In genomic region chr12:117530796-117531195, GRCh38 we compare ENCODE assay signal across 25 cellular contexts.
"Had no signal": no experiment of that assay in that cellular context is flagged by ENCODE, and none has a peak within 500 bp of the region (broad histone marks: within the 10 kb centered on the region; RNA-seq: fewer than 3 reads in every experiment).

No MANE protein-coding gene starts in this region.

- H3K27ac Mint-ChIP-seq: dendritic cell treated with granulocyte-macrophage colony-stimulating factor and Interleukin-4, amounts not matched to agents 40 ng/mL and 50 ng/mL, for 4 days; effector memory CD8-positive, alpha-beta T cell had no signal

- H3K9me3 ChIP-seq: colonic mucosa, esophagus squamous epithelium, gastrocnemius medialis had no signal

- H3K27me3 ChIP-seq: colonic mucosa, dorsolateral prefrontal cortex, foreskin keratinocyte, gastrocnemius medialis, hepatocyte had no signal

- H3K4me1 ChIP-seq: colonic mucosa, esophagus muscularis mucosa, esophagus squamous epithelium, foreskin keratinocyte, gastroesophageal sphincter, heart left ventricle had no signal

- DNase-seq: colonic mucosa; cortex of kidney; dermis blood vessel endothelial cell; effector CD4-positive, alpha-beta T cell; effector CD8-positive, alpha-beta T cell; effector memory CD4-positive, alpha-beta T cell; effector memory CD8-positive, alpha-beta T cell; erythroblast; esophagus squamous epithelium; foreskin fibroblast; foreskin keratinocyte; foreskin melanocyte; gastrocnemius medialis; glutamatergic neuron; head of caudate nucleus; heart left ventricle; heart right ventricle had no signal

- H3K36me3 ChIP-seq: colonic mucosa, esophagus muscularis mucosa, esophagus squamous epithelium, gastrocnemius medialis, gastroesophageal sphincter, heart left ventricle, heart right ventricle had no signal

- H3K9me3 Mint-ChIP-seq: dendritic cell treated with granulocyte-macrophage colony-stimulating factor and Interleukin-4, amounts not matched to agents 40 ng/mL and 50 ng/mL, for 4 days had no signal

- H3K27ac ChIP-seq: colonic mucosa, coronary artery, dorsolateral prefrontal cortex, epithelial cell of prostate, esophagus muscularis mucosa, esophagus squamous epithelium, foreskin keratinocyte, gastrocnemius medialis, gastroesophageal sphincter, heart left ventricle, heart right ventricle, hepatocyte had no signal

- H3K4me3 Mint-ChIP-seq: dendritic cell treated with granulocyte-macrophage colony-stimulating factor and Interleukin-4, amounts not matched to agents 40 ng/mL and 50 ng/mL, for 4 days; effector memory CD8-positive, alpha-beta T cell had no signal

- ATAC-seq: effector memory CD8-positive, alpha-beta T cell; esophagus mucosa; foreskin keratinocyte; gastrocnemius medialis; gastroesophageal sphincter; heart left ventricle; heart right ventricle had no signal

- H3K4me3 ChIP-seq: colonic mucosa, coronary artery, dorsolateral prefrontal cortex, esophagus muscularis mucosa, esophagus squamous epithelium, gastrocnemius medialis, gastroesophageal sphincter, heart left ventricle, heart right ventricle, hepatocyte had no signal
